Comparison of ENCODE assay signal across 20 cellular contexts in the genomic region with DNA sequence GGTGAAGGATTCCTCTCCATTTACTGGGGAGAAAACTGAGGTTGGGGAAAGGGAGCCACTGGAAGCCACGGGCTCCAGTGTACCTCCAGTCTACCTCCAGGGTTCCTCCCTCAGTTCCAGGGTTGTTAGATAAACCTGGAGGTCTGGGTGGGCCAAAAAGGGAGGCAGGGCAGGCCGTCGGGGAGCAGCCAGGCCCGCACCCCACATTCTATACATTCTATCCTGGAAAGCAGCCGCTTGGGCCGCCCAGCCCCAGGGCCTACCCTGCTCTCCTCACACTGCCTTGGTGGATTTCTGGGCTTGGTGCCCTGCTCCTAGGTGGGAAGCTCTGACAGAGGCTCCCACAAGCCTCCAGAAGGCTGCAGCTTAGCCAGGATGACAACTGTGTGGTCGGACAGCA. TPM values are rescaled to one million over a fixed set of nuclear protein-coding genes. Genes with fewer than 3 reads are reported as not detected.
"Had no signal": no experiment of that assay in that cellular context is flagged by ENCODE, and none has a peak within 500 bp of the region (broad histone marks: within the 10 kb centered on the region; RNA-seq: fewer than 3 reads in every experiment).

No MANE protein-coding gene starts in this region.

- H3K36me3 ChIP-seq: right lobe of liver, SJSA1, thoracic aorta had no signal

- H3K4me1 ChIP-seq: right lobe of liver, SJSA1 had no signal

- H2AFZ ChIP-seq: hepatocyte had no signal

- H3K4me3 Mint-ChIP-seq: activated naive CD8-positive, alpha-beta T cell treated with anti-CD3 and anti-CD28 coated beads, Interleukin-2, amount 10 ng/mL, durations not matched to agents 7 days and 5 days; natural killer cell treated with Interleukin-12 subunit alpha and Interleukin-12 subunit beta and Interleukin-15 and Interleukin-18, amount 100 ng/mL, for 72 hours; stimulated activated naive B cell treated with anti-CD40 and anti-IgM and Interleukin-4, amounts not matched to agents 10 μg/mL and 1 μg/mL and 100 μg/mL, for 72 hours; WTC11 had no signal

- ATAC-seq: esophagus mucosa; left lung; right lobe of liver; stimulated activated naive B cell treated with anti-CD40 and anti-IgM and Interleukin-4, amounts not matched to agents 10 μg/mL and 1 μg/mL and 100 μg/mL, for 72 hours; WTC11 had no signal

- H3K27me3 Mint-ChIP-seq: stimulated activated naive B cell treated with anti-CD40 and anti-IgM and Interleukin-4, amounts not matched to agents 10 μg/mL and 1 μg/mL and 100 μg/mL, for 72 hours had no signal

- H3K27ac Mint-ChIP-seq: natural killer cell treated with Interleukin-12 subunit alpha and Interleukin-12 subunit beta and Interleukin-15 and Interleukin-18, amount 100 ng/mL, for 72 hours had no signal

- H3K4me3 ChIP-seq: hepatocyte, left lung, lung, right lobe of liver, SJSA1, skin epidermis, thoracic aorta, upper lobe of left lung had no signal

- H3K27ac ChIP-seq: hepatocyte, left lung, right lobe of liver, SJSA1, skin epidermis, thoracic aorta, upper lobe of left lung had no signal

- H3K36me3 Mint-ChIP-seq: activated naive CD8-positive, alpha-beta T cell treated with anti-CD3 and anti-CD28 coated beads, Interleukin-2, amount 10 ng/mL, durations not matched to agents 7 days and 5 days; natural killer cell treated with Interleukin-12 subunit alpha and Interleukin-12 subunit beta and Interleukin-15 and Interleukin-18, amount 100 ng/mL, for 72 hours had no signal

- H3K4me2 ChIP-seq: hepatocyte had no signal

- H3K9me3 ChIP-seq: left lung, right lobe of liver, SJSA1, thoracic aorta, upper lobe of left lung had no signal

- H3K9me3 Mint-ChIP-seq: activated naive CD8-positive, alpha-beta T cell treated with anti-CD3 and anti-CD28 coated beads, Interleukin-2, amount 10 ng/mL, durations not matched to agents 7 days and 5 days; natural killer cell treated with Interleukin-12 subunit alpha and Interleukin-12 subunit beta and Interleukin-15 and Interleukin-18, amount 100 ng/mL, for 72 hours; stimulated activated naive B cell treated with anti-CD40 and anti-IgM and Interleukin-4, amounts not matched to agents 10 μg/mL and 1 μg/mL and 100 μg/mL, for 72 hours had no signal

- H3K27me3 ChIP-seq: hepatocyte, left lung, right lobe of liver, SJSA1, upper lobe of left lung had no signal

- DNase-seq: activated gamma-delta T cell; effector CD8-positive, alpha-beta T cell; foreskin melanocyte; glutamatergic neuron; kidney glomerular epithelial cell; stimulated activated naive B cell treated with anti-CD40 and anti-IgM and Interleukin-4, amounts not matched to agents 10 μg/mL and 1 μg/mL and 100 μg/mL, for 72 hours; T1000; upper lobe of left lung had no signal

RNA-seq across cellular contexts. Expression of gene SUSD3, which starts 18.1 kb away (rescaled TPM):
- total RNA-seq: endothelial cell of umbilical vein, SJSA1 had no signal
- polyA plus RNA-seq: endothelial cell of umbilical vein had no signal
